9 cellular contexts compared by ENCODE assay signal in the genomic region with DNA sequence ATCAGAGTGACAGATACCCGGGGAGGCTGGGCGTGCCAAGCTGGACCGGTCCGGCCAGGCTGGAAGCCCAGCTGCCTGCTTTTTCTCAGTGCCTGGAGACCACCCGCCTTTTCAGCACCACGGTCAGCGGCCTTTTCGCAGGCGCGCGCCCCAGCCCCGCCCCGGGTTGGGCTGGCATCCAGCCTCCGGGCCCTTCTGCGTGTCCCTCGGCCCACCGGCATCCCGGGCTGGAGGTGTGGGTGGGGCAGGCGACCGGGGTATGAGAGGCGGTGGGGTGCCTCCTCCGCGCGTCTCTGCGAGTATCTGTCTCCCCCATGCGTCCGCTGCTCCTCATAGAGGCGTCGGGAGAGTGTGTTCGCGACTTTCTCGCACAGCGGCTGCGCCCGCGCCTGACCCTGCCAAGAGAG.
DNase-seq lines count a peak whose midpoint lies in the region; ATAC-seq and TF ChIP-seq lines count a peak whose summit lies in the region.
"Had no signal": no experiment of that assay in that cellular context is flagged by ENCODE, and none has a peak within 500 bp of the region (broad histone marks: within the 10 kb centered on the region; RNA-seq: fewer than 3 reads in every experiment).

No MANE protein-coding gene starts in this region.

- no peaks in the 10 kb centered on the region for H3K79me2 ChIP-seq in DND-41 (ENCODE audit: insufficient read depth, low read length)

- no peak overlapping the region for H3K4me2 ChIP-seq in DND-41 (ENCODE audit: insufficient read depth, low read length)

- peak; percentile 61 for DNase-seq in DND-41
- peak; percentile 57 for DNase-seq in NCI-H1048 (lab: John Stamatoyannopoulos, UW)
- DNase-seq in activated T-helper 1 cell treated with Interleukin-2 at 50 U/mL for 16 hours (ENCODE audit: low read depth), result peak; percentile 7
- peak; percentile 39 for DNase-seq in left ventricle myocardium inferior
- peak; percentile 39 for DNase-seq in stimulated activated CD4-positive, alpha-beta T cell treated with anti-CD3 and anti-CD28 coated beads, Interleukin-1b, Interleukin-23, amount 100 ng/mL, for 48 hours
- no peak for DNase-seq in CD14-positive monocyte (ENCODE audit: low spot score)

- H3K27me3 Mint-ChIP-seq in CD14-positive monocyte (ENCODE audit: low read depth in 3 of 3), result peaks cover 18 to 33% (median 31%) of the 10 kb centered on the region in 3 donors

- H3K4me1 Mint-ChIP-seq in CD14-positive monocyte, result no peaks in the 10 kb centered on the region

- H3K27ac ChIP-seq in DND-41 (ENCODE audit: low read length), result no peak overlapping the region
- no peak overlapping the region for H3K27ac ChIP-seq in left ventricle myocardium inferior (replicated peaks)
- H3K27ac ChIP-seq: thoracic aorta had no signal

- no peaks in the 10 kb centered on the region for H3K36me3 ChIP-seq in DND-41 (ENCODE audit: insufficient read depth, low read length)
- no peaks in the 10 kb centered on the region for H3K36me3 ChIP-seq in left ventricle myocardium inferior
- H3K36me3 ChIP-seq: thoracic aorta had no signal

- no peak overlapping the region for H3K27ac Mint-ChIP-seq in CD14-positive monocyte

- H3K4me3 ChIP-seq in DND-41 (ENCODE audit: low read depth in 1 of 2, low read length in 2 of 2) (no peak overlapping the region), left ventricle myocardium inferior (no peak overlapping the region)
- H3K4me3 ChIP-seq: thoracic aorta had no signal

- H3K9me3 Mint-ChIP-seq in CD14-positive monocyte, result peaks cover 0 to 1% (median 0%) of the 10 kb centered on the region in 7 donors

- H3K9ac ChIP-seq in DND-41 (ENCODE audit: low read depth, low read length), result no peak overlapping the region

- peak overlapping the region in 1 of 2 donors; percentile 74 for H3K4me3 Mint-ChIP-seq in CD14-positive monocyte

- H4K20me1 ChIP-seq in DND-41 (ENCODE audit: insufficient read depth, low read length), result peaks cover 2% of the 10 kb centered on the region; the same call in 1 of the 2 replicates

- H2AFZ ChIP-seq in DND-41 (ENCODE audit: low read depth, low read length), result no peak overlapping the region

- H3K4me1 ChIP-seq in DND-41 (ENCODE audit: insufficient read depth, low read length) (no peaks in the 10 kb centered on the region), left ventricle myocardium inferior (no peaks in the 10 kb centered on the region)

- intact Hi-C loops in left ventricle myocardium inferior (cut with micrococcal nuclease) (no loop called here), CD14-positive monocyte (cut with micrococcal nuclease) (no loop called here)

- H3K9me3 ChIP-seq in DND-41 (ENCODE audit: insufficient read depth, low read length, severe bottlenecking) (no peaks in the 10 kb centered on the region), left ventricle myocardium inferior (replicated peaks) (no peaks in the 10 kb centered on the region)
- H3K9me3 ChIP-seq: thoracic aorta had no signal

- ATAC-seq in DND-41 (ENCODE audit: insufficient read depth, low read depth), result peak; percentile 82
- no peak for ATAC-seq in GM21447 (IDR thresholded peaks at IDR 0.05; ENCODE audit: unreplicated experiment)
- no peak for ATAC-seq in HG03159 (IDR thresholded peaks at IDR 0.05; ENCODE audit: unreplicated experiment)

- no peaks in the 10 kb centered on the region for H3K36me3 Mint-ChIP-seq in CD14-positive monocyte

- H3K27me3 ChIP-seq in DND-41 (ENCODE audit: insufficient read depth, low read length, poor library complexity) (no peaks in the 10 kb centered on the region), left ventricle myocardium inferior (ENCODE audit: low read depth) (peaks cover 87% of the 10 kb centered on the region)

- TF ChIP-seq CTCF in DND-41 (IDR thresholded peaks at IDR 0.05; ENCODE audit: borderline replicate concordance, extremely low read depth, low read length, poor library complexity, severe bottlenecking) (no peak), left ventricle myocardium inferior (IDR thresholded peaks at IDR 0.05; ENCODE audit: borderline replicate concordance) (no peak), CD14-positive monocyte (IDR thresholded peaks at IDR 0.05) (no peak)
